23 cellular contexts compared by ENCODE assay signal in the genomic region with DNA sequence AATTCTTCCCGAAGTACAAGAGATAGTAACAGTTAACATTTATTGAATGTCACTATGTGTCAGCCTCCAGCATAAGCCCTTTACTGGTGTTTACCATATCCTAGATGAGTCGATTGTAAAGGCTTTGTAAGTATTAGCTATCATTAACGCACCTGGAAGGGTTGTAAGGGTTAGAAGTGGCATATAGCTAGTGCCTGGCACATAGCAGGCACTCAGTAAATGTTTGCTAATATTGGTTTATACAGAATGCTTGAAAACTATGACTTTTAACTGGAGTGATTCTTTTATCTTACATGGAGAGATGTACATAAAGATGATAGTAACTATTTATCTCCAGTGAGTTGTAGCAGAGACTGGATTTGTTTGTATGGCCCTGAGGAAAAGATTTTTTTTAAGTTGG.
"Had no signal": no experiment of that assay in that cellular context is flagged by ENCODE, and none has a peak within 500 bp of the region (broad histone marks: within the 10 kb centered on the region; RNA-seq: fewer than 3 reads in every experiment).

No MANE protein-coding gene starts in this region.

- H3K9me3 Mint-ChIP-seq: natural killer cell; stimulated activated effector memory CD8-positive, alpha-beta T cell treated with anti-CD3 and anti-CD28 coated beads, Interleukin-12 subunit alpha, Interleukin-12 subunit beta, amount 100 ng/mL, for 72 hours; stimulated activated naive CD8-positive, alpha-beta T cell treated with anti-CD3 and anti-CD28 coated beads, Interleukin-15, Interleukin-2, amounts not matched to agents 100 ng/mL and 50 ng/mL, for 24 hours had no signal

- H3K36me3 Mint-ChIP-seq: natural killer cell; stimulated activated effector memory CD8-positive, alpha-beta T cell treated with anti-CD3 and anti-CD28 coated beads, Interleukin-12 subunit alpha, Interleukin-12 subunit beta, amount 100 ng/mL, for 72 hours had no signal

- H3K27me3 Mint-ChIP-seq: stimulated activated naive CD8-positive, alpha-beta T cell treated with anti-CD3 and anti-CD28 coated beads, Interleukin-15, Interleukin-2, amounts not matched to agents 100 ng/mL and 50 ng/mL, for 24 hours had no signal

- H3K27ac Mint-ChIP-seq: naive B cell; natural killer cell; stimulated activated effector memory CD8-positive, alpha-beta T cell treated with anti-CD3 and anti-CD28 coated beads, Interleukin-12 subunit alpha, Interleukin-12 subunit beta, amount 100 ng/mL, for 72 hours; stimulated activated naive CD8-positive, alpha-beta T cell treated with anti-CD3 and anti-CD28 coated beads, Interleukin-15, Interleukin-2, amounts not matched to agents 100 ng/mL and 50 ng/mL, for 24 hours had no signal

- H3K27ac ChIP-seq: lower lobe of right lung, ovary, prostate gland, spleen, suprapubic skin, thoracic aorta, tibial artery, uterus had no signal

- H3K4me1 ChIP-seq: lower lobe of right lung, prostate gland, spleen, suprapubic skin, tibial artery, uterus had no signal

- H3K4me1 Mint-ChIP-seq: naive B cell; natural killer cell; stimulated activated effector memory CD8-positive, alpha-beta T cell treated with anti-CD3 and anti-CD28 coated beads, Interleukin-12 subunit alpha, Interleukin-12 subunit beta, amount 100 ng/mL, for 72 hours had no signal

- ATAC-seq: left cardiac atrium; left lobe of liver; lower lobe of right lung; natural killer cell; right cardiac atrium; sciatic nerve; stimulated activated effector memory CD8-positive, alpha-beta T cell treated with anti-CD3 and anti-CD28 coated beads, Interleukin-12 subunit alpha, Interleukin-12 subunit beta, amount 100 ng/mL, for 72 hours had no signal

- H3K4me3 ChIP-seq: lower lobe of right lung, ovary, prostate gland, skin epidermis, spleen, suprapubic skin, thoracic aorta, tibial artery, uterus had no signal

- H3K36me3 ChIP-seq: lower lobe of right lung, ovary, prostate gland, spleen, suprapubic skin, thoracic aorta, tibial artery, uterus had no signal

- H3K27me3 ChIP-seq: ovary, spleen, tibial artery, uterus had no signal

- H3K4me3 Mint-ChIP-seq: naive B cell; natural killer cell; stimulated activated effector memory CD8-positive, alpha-beta T cell treated with anti-CD3 and anti-CD28 coated beads, Interleukin-12 subunit alpha, Interleukin-12 subunit beta, amount 100 ng/mL, for 72 hours; stimulated activated naive CD8-positive, alpha-beta T cell treated with anti-CD3 and anti-CD28 coated beads, Interleukin-15, Interleukin-2, amounts not matched to agents 100 ng/mL and 50 ng/mL, for 24 hours had no signal

- DNase-seq: islet precursor cell; left cardiac atrium; lower lobe of right lung; mammary epithelial cell; mesenchymal stem cell; naive B cell; natural killer cell; ovary; retina; right cardiac atrium; spleen; stimulated activated CD4-positive, alpha-beta T cell treated with anti-CD3 and anti-CD28 coated beads, Interleukin-4, amount 100 ng/mL, for 24 hours; stimulated activated naive CD4-positive, alpha-beta T cell; tibial artery; uterus had no signal

- H3K9me3 ChIP-seq: lower lobe of right lung, prostate gland, thoracic aorta, tibial artery, uterus had no signal
